14 cellular contexts compared by ENCODE assay signal in genomic region chr1:185632659-185633428, GRCh38.
DNase-seq lines count a peak whose midpoint lies in the region; ATAC-seq and TF ChIP-seq lines count a peak whose summit lies in the region.
"Had no signal": no experiment of that assay in that cellular context is flagged by ENCODE, and none has a peak within 500 bp of the region (broad histone marks: within the 10 kb centered on the region; RNA-seq: fewer than 3 reads in every experiment).

No MANE protein-coding gene starts in this region.

- H3K27ac Mint-ChIP-seq in MCF 10A (ENCODE audit: low read depth, unreplicated experiment) (peak overlapping the region; percentile 16), memory B cell (no peak overlapping the region)
- H3K27ac Mint-ChIP-seq: B cell, GM23338, progenitor cell of endocrine pancreas had no signal

- H3K27me3 Mint-ChIP-seq in MCF 10A (ENCODE audit: insufficient read depth, unreplicated experiment) (no peaks in the 10 kb centered on the region), memory B cell (no peaks in the 10 kb centered on the region)
- H3K27me3 Mint-ChIP-seq: B cell, progenitor cell of endocrine pancreas had no signal

- CTCF ChIA-PET in MCF 10A (lab: Yijun Ruan, JAX): interaction anchor here (0.7 to 1.3 kb wide), 3 partner anchors 48 to 317 kb away, joined by 3 read pairs; no protein-coding TSS in a partner anchor

- H3K36me3 Mint-ChIP-seq in MCF 10A (ENCODE audit: insufficient read depth, unreplicated experiment): peaks cover 5% of the 10 kb centered on the region
- peaks cover 10% of the 10 kb centered on the region for H3K36me3 Mint-ChIP-seq in memory B cell

- H3K4me3 Mint-ChIP-seq in MCF 10A (ENCODE audit: unreplicated experiment) (no peak overlapping the region), memory B cell (no peak overlapping the region)
- H3K4me3 Mint-ChIP-seq: B cell, GM23338 had no signal

- H3K4me1 Mint-ChIP-seq in MCF 10A (ENCODE audit: insufficient read depth, unreplicated experiment) (peaks cover 29% of the 10 kb centered on the region), memory B cell (peaks cover 17% of the 10 kb centered on the region)

- peak; percentile 37 for ATAC-seq in memory B cell (ENCODE audit: low read depth)
- ATAC-seq in GM19324 (IDR thresholded peaks at IDR 0.05; ENCODE audit: low FRiP score, unreplicated experiment): no peak
- ATAC-seq: GM23338 had no signal

- POLR2A ChIA-PET in MCF 10A (lab: Yijun Ruan, JAX): interaction anchor here (0.5 to 1.7 kb wide), 7 partner anchors 8 to 319 kb away, joined by 3 to 24 read pairs (median 4); partner anchors contain the start of gene IVNS1ABP

- intact Hi-C loops in MCF 10A (cut with micrococcal nuclease): no loop called here

- no peak for TF ChIP-seq CTCF in MCF 10A (IDR thresholded peaks at IDR 0.05; ENCODE audit: unreplicated experiment)

- H3K9me3 Mint-ChIP-seq in MCF 10A (ENCODE audit: unreplicated experiment): peaks cover 8% of the 10 kb centered on the region
- peaks cover 8% of the 10 kb centered on the region for H3K9me3 Mint-ChIP-seq in memory B cell

- DNase-seq in Ammon's horn (ENCODE audit: low spot score) (peak; percentile 3), MV-4-11 (lab: John Stamatoyannopoulos, UW) (peak; percentile 99), MCF 10A (ENCODE audit: unreplicated experiment) (peak; percentile 90), memory B cell (ENCODE audit: low spot score in 2 of 2) (no peak), COR-L47 (lab: John Stamatoyannopoulos, UW) (no peak), GM19238 (ENCODE audit: insufficient read length, low spot score) (no peak), NCI-H524 treated with DMSO at 0.1 percent for 48 hours (lab: John Stamatoyannopoulos, UW) (no peak)
- DNase-seq: activated naive CD4-positive, alpha-beta T cell; NCI-H1105 treated with DMSO at 0.1 percent for 48 hours; SJCRH30 had no signal

- no TSS peak for BruUV-seq in MCF 10A (replicated peaks; lab: Mats Ljungman, UMichigan)

Comparison
In these comparisons a context has a peak if more than half of its experiments do, and no peak if none do; other contexts are left out.
1. DNase-seq: peak in Ammon's horn (single experiment), MV-4-11 (single experiment) and MCF 10A (single experiment); none in memory B cell (0 of 2), COR-L47 (single experiment), GM19238 (single experiment) and NCI-H524 treated with DMSO at 0.1 percent for 48 hours (single experiment).